ENCODE assay signal across 17 cellular contexts in the genomic region with DNA sequence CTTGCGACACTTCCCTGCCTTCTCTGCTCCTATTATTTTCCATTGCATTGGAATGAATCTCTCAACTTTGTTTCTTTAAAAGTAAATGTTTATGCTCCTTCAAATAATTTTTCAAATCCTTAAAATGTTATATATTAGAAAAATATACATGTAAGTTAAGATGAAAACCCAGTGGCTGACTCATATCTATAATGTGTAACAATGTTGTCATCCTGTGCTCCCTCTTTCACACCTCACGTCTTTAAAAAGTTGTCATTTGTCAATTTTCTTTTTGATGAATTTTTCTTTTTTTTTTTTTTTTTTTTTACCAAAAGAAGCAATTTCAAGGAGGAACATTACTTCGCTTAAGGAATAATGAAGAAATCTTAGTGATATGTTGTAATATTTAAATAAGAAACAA. TPM values are rescaled to one million over a fixed set of nuclear protein-coding genes. Genes with fewer than 3 reads are reported as not detected.
DNase-seq lines count a peak whose midpoint lies in the region; ATAC-seq and TF ChIP-seq lines count a peak whose summit lies in the region.
"Had no signal": no experiment of that assay in that cellular context is flagged by ENCODE, and none has a peak within 500 bp of the region (broad histone marks: within the 10 kb centered on the region; RNA-seq: fewer than 3 reads in every experiment).

No MANE protein-coding gene starts in this region.

- 0 out of 2 replicates have a peak, but pooled peaks cover 6% of the 10 kb centered on the region for H3F3A ChIP-seq in DOHH2 (ENCODE audit: control insufficient read depth, insufficient read depth)

- no peaks in the 10 kb centered on the region for H3K9me2 ChIP-seq in DOHH2 (replicated peaks; ENCODE audit: control insufficient read depth, low read length)

- H3K4me2 ChIP-seq in DOHH2 (ENCODE audit: low read length) = peak overlapping the region; percentile 78

- H3K36me3 Mint-ChIP-seq in brain = no peaks in the 10 kb centered on the region
- H3K36me3 Mint-ChIP-seq: stimulated activated effector memory CD8-positive, alpha-beta T cell treated with anti-CD3 and anti-CD28 coated beads, Interleukin-12 subunit alpha, Interleukin-12 subunit beta, amount 100 ng/mL, for 72 hours had no signal

- intact Hi-C loops in right cardiac atrium (cut with DNase I) = loop anchor here (5.0 to 10.0 kb wide), 8 partner anchors 50 to 483 kb away; no protein-coding TSS in a partner anchor

- no peaks in the 10 kb centered on the region for H3K27me3 ChIP-seq in DOHH2 (ENCODE audit: control insufficient read depth, low read length)
- H3K27me3 ChIP-seq in right cardiac atrium (ENCODE audit: control insufficient read depth, insufficient read depth) = no peaks in the 10 kb centered on the region
- no peaks in the 10 kb centered on the region for H3K27me3 ChIP-seq in skeletal muscle tissue (ENCODE audit: control insufficient read depth in 3 of 3, insufficient read depth in 3 of 3, low read length in 3 of 3)

- H3K4me3 ChIP-seq in DOHH2 (ENCODE audit: low read length) = no peak overlapping the region
- peak overlapping the region; percentile 99 for H3K4me3 ChIP-seq in right cardiac atrium (ENCODE audit: low read length)
- H3K4me3 ChIP-seq in skeletal muscle tissue (ENCODE audit: low read length in 3 of 3) = peak overlapping the region; percentile 8 to 97 (median 79)

- H3K79me2 ChIP-seq in DOHH2 (ENCODE audit: control insufficient read depth, low read length) = peaks cover 36% of the 10 kb centered on the region

- no peak for TF ChIP-seq CTCF in DOHH2 (IDR thresholded peaks at IDR 0.05; ENCODE audit: low read depth, low read length, poor library complexity, severe bottlenecking)
- no peak for TF ChIP-seq CTCF in brain (conservative IDR thresholded peaks at IDR 0.05)

- H3K36me3 ChIP-seq in DOHH2 (ENCODE audit: control insufficient read depth, low read length) = no peaks in the 10 kb centered on the region
- H3K36me3 ChIP-seq in skeletal muscle tissue (ENCODE audit: control insufficient read depth in 3 of 3, insufficient read depth in 3 of 3, low read length in 3 of 3) = no peaks in the 10 kb centered on the region
- H3K36me3 ChIP-seq: HAP-1 had no signal

- ATAC-seq in right cardiac atrium (no peak), HG03354 (IDR thresholded peaks at IDR 0.05; ENCODE audit: poor library complexity, severe bottlenecking, unreplicated experiment) (no peak)
- ATAC-seq: stimulated activated effector memory CD8-positive, alpha-beta T cell treated with anti-CD3 and anti-CD28 coated beads, Interleukin-12 subunit alpha, Interleukin-12 subunit beta, amount 100 ng/mL, for 72 hours had no signal

- H3K4me1 ChIP-seq in DOHH2 (ENCODE audit: control insufficient read depth, low read length) (peaks cover 53% of the 10 kb centered on the region), right cardiac atrium (ENCODE audit: control insufficient read depth, insufficient read depth, low read length) (peaks cover 1% of the 10 kb centered on the region), skeletal muscle tissue (ENCODE audit: control insufficient read depth in 3 of 3, insufficient read depth in 3 of 3, low read length in 3 of 3) (peaks cover 5 to 12% (median 8%) of the 10 kb centered on the region in 3 donors)

- H3K9me3 ChIP-seq in DOHH2 (ENCODE audit: control insufficient read depth, insufficient read depth, low read length) (no peaks in the 10 kb centered on the region), right cardiac atrium (ENCODE audit: control insufficient read depth, low read length) (no peaks in the 10 kb centered on the region), skeletal muscle tissue (ENCODE audit: control insufficient read depth in 3 of 3, low read length in 3 of 3) (no peaks in the 10 kb centered on the region)
- H3K9me3 ChIP-seq: HAP-1 had no signal

- 46% methylated on average over 3 of the region's 3 CpGs for WGBS in right cardiac atrium

- no peak for DNase-seq in right cardiac atrium
- no peak for DNase-seq in NCI-H2107 treated with DMSO at 0.1 percent for 48 hours (lab: John Stamatoyannopoulos, UW; ENCODE audit: unreplicated experiment)
- no peak for DNase-seq in HuH-7.5 (ENCODE audit: low spot score)
- DNase-seq in NCI-H69 (lab: John Stamatoyannopoulos, UW) = no peak
- DNase-seq: activated B cell treated with CpG ODN at 0.5 μM for 24 hours; activated T-cell treated with anti-CD3 and anti-CD28 coated beads, Interleukin-2, amount 50 U/mL, for 48 hours; cerebellar nuclear complex; hippocampal formation; NCI-H226; SIG-M5 had no signal

- H3K4me3 Mint-ChIP-seq in brain = peak overlapping the region in 3 of 5 experiments; percentile 81 to 97 (median 92)
- H3K4me3 Mint-ChIP-seq: activated B cell treated with CpG ODN at 0.5 μM for 24 hours had no signal

- H3K9me3 Mint-ChIP-seq in brain = no peaks in the 10 kb centered on the region
- H3K9me3 Mint-ChIP-seq: activated B cell treated with CpG ODN at 0.5 μM for 24 hours; stimulated activated effector memory CD8-positive, alpha-beta T cell treated with anti-CD3 and anti-CD28 coated beads, Interleukin-12 subunit alpha, Interleukin-12 subunit beta, amount 100 ng/mL, for 72 hours had no signal

- no peaks in the 10 kb centered on the region for H4K20me1 ChIP-seq in DOHH2 (ENCODE audit: control insufficient read depth, insufficient read depth, low read depth, low read length)

- peak overlapping the region in 2 of 5 experiments; percentile 95 to 97 for H3K27ac Mint-ChIP-seq in brain
- H3K27ac Mint-ChIP-seq: activated B cell treated with CpG ODN at 0.5 μM for 24 hours; stimulated activated effector memory CD8-positive, alpha-beta T cell treated with anti-CD3 and anti-CD28 coated beads, Interleukin-12 subunit alpha, Interleukin-12 subunit beta, amount 100 ng/mL, for 72 hours had no signal

- H3K27me3 Mint-ChIP-seq in brain = peaks cover 4% of the 10 kb centered on the region

- peak overlapping the region; percentile 80 to 90 (median 90) for H3K9ac ChIP-seq in skeletal muscle tissue (ENCODE audit: low read depth in 1 of 3, low read length in 3 of 3)

- H3K4me1 Mint-ChIP-seq in brain = peaks cover 87% of the 10 kb centered on the region

- no peak overlapping the region for H3K27ac ChIP-seq in DOHH2 (ENCODE audit: low read depth, low read length)
- no peak overlapping the region for H3K27ac ChIP-seq in right cardiac atrium (ENCODE audit: low read length)
- peak overlapping the region; percentile 92 for H3K27ac ChIP-seq in skeletal muscle tissue (ENCODE audit: low read depth, low read length)
- H3K27ac ChIP-seq: C4-2B had no signal

RNA-seq across cellular contexts. Expression of gene RBMS3, which starts 3.7 kb away (rescaled TPM):
- 2.4 TPM for polyA plus RNA-seq in brain (ENCODE audit: insufficient read depth, low read depth, low replicate concordance)
- total RNA-seq in right cardiac atrium = 10 to 100 TPM; 51.4 to 66.7 (median 56.8) TPM
- 8.9 TPM for polyA plus RNA-seq in right cardiac atrium
- 79.9 TPM for total RNA-seq in skeletal muscle tissue
